In genomic region chr11:121755191-121755590, GRCh38 we compare ENCODE assay signal across 14 cellular contexts.
A peak's percentile ranks its signal among the peaks of the same experiment; 100 is the strongest.
DNase-seq lines count a peak whose midpoint lies in the region; ATAC-seq and TF ChIP-seq lines count a peak whose summit lies in the region.
"Had no signal": no experiment of that assay in that cellular context is flagged by ENCODE, and none has a peak within 500 bp of the region (broad histone marks: within the 10 kb centered on the region; RNA-seq: fewer than 3 reads in every experiment).

No MANE protein-coding gene starts in this region.

- ATAC-seq in GM18502 (IDR thresholded peaks at IDR 0.05; ENCODE audit: poor library complexity, unreplicated experiment), result no peak
- ATAC-seq: GM12878, HCT116 had no signal

- H3K4me1 ChIP-seq in tibial nerve (peaks cover 0 to 32% (median 7%) of the 10 kb centered on the region in 4 donors), osteoblast (ENCODE audit: insufficient read depth, low read length) (no peaks in the 10 kb centered on the region)

- H3K36me3 ChIP-seq in H7 (replicated peaks; ENCODE audit: control insufficient read depth, insufficient read depth, low read length), result no peaks in the 10 kb centered on the region
- H3K36me3 ChIP-seq in tibial nerve, result no peaks in the 10 kb centered on the region
- no peaks in the 10 kb centered on the region for H3K36me3 ChIP-seq in osteoblast (ENCODE audit: insufficient read depth, low read length)

- WGBS in tibial nerve, 2 donors, result 71 to 72% methylated on average over 2 of the region's 2 CpGs

- no peaks in the 10 kb centered on the region for H3K9me3 ChIP-seq in tibial nerve
- no peaks in the 10 kb centered on the region for H3K9me3 ChIP-seq in osteoblast (ENCODE audit: low read depth, low read length)

- H3K4me2 ChIP-seq in osteoblast (ENCODE audit: insufficient read depth, low read length), result no peak overlapping the region

- DNase-seq in H7 (peak; percentile 1), brain pericyte (ENCODE audit: low read depth, low spot score) (peak; percentile 49), left kidney (ENCODE audit: low read depth, low spot score) (peak; percentile 13), tibial nerve (ENCODE audit: low spot score in 2 of 2) (no peak), osteoblast (ENCODE audit: insufficient read length, low spot score, missing footprints) (no peak), NCI-H2171 (lab: John Stamatoyannopoulos, UW) (no peak)
- DNase-seq: C1 segment of cervical spinal cord; Calu3; CD4-positive, alpha-beta T cell; DMS79 had no signal

- H3K4me3 ChIP-seq in H7 (ENCODE audit: insufficient read depth, low read depth, low read length) (no peak overlapping the region), tibial nerve (no peak overlapping the region), osteoblast (ENCODE audit: insufficient read depth, low read length) (no peak overlapping the region)
- H3K4me3 ChIP-seq: GM12878 had no signal

- no peak overlapping the region for H2AFZ ChIP-seq in osteoblast (ENCODE audit: low read length)

- H3K79me2 ChIP-seq in osteoblast (ENCODE audit: insufficient read depth, low read length), result no peaks in the 10 kb centered on the region

- no peak for TF ChIP-seq EP300 in tibial nerve (IDR thresholded peaks at IDR 0.05)

- TF ChIP-seq POLR2A in tibial nerve (IDR thresholded peaks at IDR 0.05), result no peak

- H3K27ac ChIP-seq in tibial nerve (peak overlapping the region in 3 of 4 donors; percentile 21 to 82 (median 81)), osteoblast (ENCODE audit: low read depth, low read length) (no peak overlapping the region)
- H3K27ac ChIP-seq: HL-60 had no signal

- H3K27me3 ChIP-seq in H7 (ENCODE audit: control insufficient read depth, insufficient read depth, low read length) (no peaks in the 10 kb centered on the region), tibial nerve (no peaks in the 10 kb centered on the region), osteoblast (ENCODE audit: insufficient read depth, low read length) (no peaks in the 10 kb centered on the region)

- H4K20me1 ChIP-seq in osteoblast (ENCODE audit: insufficient read depth, low read length), result no peaks in the 10 kb centered on the region

- TF ChIP-seq CTCF in tibial nerve (IDR thresholded peaks at IDR 0.05) (no peak), osteoblast (IDR thresholded peaks at IDR 0.05; ENCODE audit: extremely low read depth, low read depth, low read length) (no peak)

Comparison
In these comparisons a context has a peak if more than half of its experiments do, and no peak if none do; other contexts are left out.
1. DNase-seq: peak in H7 (single experiment), brain pericyte (single experiment) and left kidney (single experiment); none in tibial nerve (0 of 2), osteoblast (single experiment) and NCI-H2171 (single experiment).